ENCODE assay signal across 1 cellular context in genomic region chr9:128781186-128782070, GRCh38.
TF ChIP-seq lines count a peak whose summit lies in the region.

No MANE protein-coding gene starts in this region.

TF ChIP-seq in K562, 482 proteins besides CTCF, POLR2A, EP300 and RAD21 (continues in another document):
- TF ChIP-seq RB1 (IDR thresholded peaks at IDR 0.05; ENCODE audit: low read depth): no peak
- no peak for TF ChIP-seq SUPT5H (IDR thresholded peaks at IDR 0.05)
- TF ChIP-seq RBM14 (IDR thresholded peaks at IDR 0.05; ENCODE audit: borderline replicate concordance, insufficient read depth, low read depth, low read length): no peak
- TF ChIP-seq DMBX1 (CRISPR knock-in tag; IDR thresholded peaks at IDR 0.05; ENCODE audit: borderline replicate concordance): peak; percentile 37; the same call in 1 of the 2 replicates
- peak; percentile 31; the same call in 1 of the 2 replicates for TF ChIP-seq IFI16 (CRISPR knock-in tag; IDR thresholded peaks at IDR 0.05)
- no peak for TF ChIP-seq GTF2B (IDR thresholded peaks at IDR 0.05; ENCODE audit: extremely low read depth, insufficient read length)
- TF ChIP-seq ZBTB8A (IDR thresholded peaks at IDR 0.05; ENCODE audit: partially characterized antibody): no peak
- no peak for TF ChIP-seq BACH1 (tag; IDR thresholded peaks at IDR 0.05)
- TF ChIP-seq CEBPG (CRISPR knock-in tag; IDR thresholded peaks at IDR 0.05): peak; percentile 60; the same call in 1 of the 2 replicates
- 0 out of 4 replicates have a peak, but pooled peaks of 1 of the 2 experiments have one; percentile 27 for TF ChIP-seq CEBPG (tag; conservative IDR thresholded peaks at IDR 0.05 in 1 of 2, IDR thresholded peaks at IDR 0.05 in 1 of 2)
- no peak for TF ChIP-seq TEAD4 (IDR thresholded peaks at IDR 0.05; ENCODE audit: low read length)
- TF ChIP-seq TEAD4 (CRISPR knock-in tag; IDR thresholded peaks at IDR 0.05; ENCODE audit: borderline replicate concordance): no peak
- TF ChIP-seq AFF4 (CRISPR knock-in tag; IDR thresholded peaks at IDR 0.05): no peak
- 0 out of 2 replicates have a peak, but pooled peaks have one; percentile 21 for TF ChIP-seq EP400 (IDR thresholded peaks at IDR 0.05)
- TF ChIP-seq C11orf30 (IDR thresholded peaks at IDR 0.05; ENCODE audit: low read depth): peak; percentile 41
- TF ChIP-seq ZNF592 (IDR thresholded peaks at IDR 0.05): peak; percentile 61; the same call in 1 of the 2 replicates
- no peak for TF ChIP-seq POLR2AphosphoS2 (IDR thresholded peaks at IDR 0.05; ENCODE audit: low read length)
- no peak for TF ChIP-seq ZNF695 (CRISPR knock-in tag; IDR thresholded peaks at IDR 0.05)
- TF ChIP-seq CEBPZ (IDR thresholded peaks at IDR 0.05; ENCODE audit: borderline replicate concordance, low read depth, low read length): no peak
- TF ChIP-seq CREB3 (tag; conservative IDR thresholded peaks at IDR 0.05; ENCODE audit: low read depth): 0 out of 2 replicates have a peak, but pooled peaks have one; percentile 29
- TF ChIP-seq ZBTB9 (CRISPR knock-in tag; IDR thresholded peaks at IDR 0.05): no peak
- TF ChIP-seq NFIX (CRISPR knock-in tag; IDR thresholded peaks at IDR 0.05; ENCODE audit: low read depth): no peak
- peak; percentile 34; the same call in 1 of the 2 replicates for TF ChIP-seq TFAP4 (CRISPR knock-in tag; IDR thresholded peaks at IDR 0.05; ENCODE audit: borderline replicate concordance)
- TF ChIP-seq ATF4 (CRISPR knock-in tag; IDR thresholded peaks at IDR 0.05): peak; percentile 59; the same call in 1 of the 2 replicates
- no peak for TF ChIP-seq SMAD4 (CRISPR knock-in tag; conservative IDR thresholded peaks at IDR 0.05)
- no peak for TF ChIP-seq ZNF75A (CRISPR knock-in tag; IDR thresholded peaks at IDR 0.05)
- peak; percentile 49; the same call in 1 of the 2 replicates for TF ChIP-seq MAFG (tag; conservative IDR thresholded peaks at IDR 0.05)
- TF ChIP-seq CREBBP (IDR thresholded peaks at IDR 0.05; ENCODE audit: low read depth, low read length): no peak
- 0 out of 2 replicates have a peak, but pooled peaks have one; percentile 70 for TF ChIP-seq TRIM28 (IDR thresholded peaks at IDR 0.05)
- no peak for TF ChIP-seq PHB (CRISPR knock-in tag; IDR thresholded peaks at IDR 0.05)
- no peak for TF ChIP-seq CTBP1 (IDR thresholded peaks at IDR 0.05; ENCODE audit: borderline replicate concordance)
- TF ChIP-seq SMAD1 (IDR thresholded peaks at IDR 0.05; ENCODE audit: low read depth, low read length, partially characterized antibody): no peak
- no peak for TF ChIP-seq KAT8 (IDR thresholded peaks at IDR 0.05; ENCODE audit: low read depth)
- TF ChIP-seq CBFA2T3 (IDR thresholded peaks at IDR 0.05): 0 out of 2 replicates have a peak, but pooled peaks have one; percentile 17
- TF ChIP-seq GTF2F1 (IDR thresholded peaks at IDR 0.05; ENCODE audit: low read depth, low read length): no peak
- TF ChIP-seq TEAD2 (tag; IDR thresholded peaks at IDR 0.05): no peak
- TF ChIP-seq ZC3H11A (IDR thresholded peaks at IDR 0.05; ENCODE audit: low read depth, low read length): no peak
- TF ChIP-seq NFRKB (IDR thresholded peaks at IDR 0.05; ENCODE audit: low read depth): 0 out of 2 replicates have a peak, but pooled peaks have one; percentile 49
- no peak for TF ChIP-seq HDAC3 (IDR thresholded peaks at IDR 0.05; ENCODE audit: borderline replicate concordance, partially characterized antibody)
- TF ChIP-seq ZNF551 (CRISPR knock-in tag; IDR thresholded peaks at IDR 0.05): no peak
- no peak for TF ChIP-seq RBM22 (IDR thresholded peaks at IDR 0.05; ENCODE audit: low read depth, low read length, poor library complexity, severe bottlenecking)
- TF ChIP-seq RAD51 (IDR thresholded peaks at IDR 0.05; ENCODE audit: borderline replicate concordance, low read depth): no peak
- peak; percentile 39; the same call in 1 of the 2 replicates for TF ChIP-seq ZEB2 (IDR thresholded peaks at IDR 0.05)
- TF ChIP-seq CBX1 (IDR thresholded peaks at IDR 0.05; ENCODE audit: low read depth): peak; percentile 26; the same call in 1 of the 2 replicates
- TF ChIP-seq ZNF280A (IDR thresholded peaks at IDR 0.05; ENCODE audit: low read depth, partially characterized antibody): peak; percentile 64
